Comparison of ENCODE assay signal across 1 cellular context in the genomic region with DNA sequence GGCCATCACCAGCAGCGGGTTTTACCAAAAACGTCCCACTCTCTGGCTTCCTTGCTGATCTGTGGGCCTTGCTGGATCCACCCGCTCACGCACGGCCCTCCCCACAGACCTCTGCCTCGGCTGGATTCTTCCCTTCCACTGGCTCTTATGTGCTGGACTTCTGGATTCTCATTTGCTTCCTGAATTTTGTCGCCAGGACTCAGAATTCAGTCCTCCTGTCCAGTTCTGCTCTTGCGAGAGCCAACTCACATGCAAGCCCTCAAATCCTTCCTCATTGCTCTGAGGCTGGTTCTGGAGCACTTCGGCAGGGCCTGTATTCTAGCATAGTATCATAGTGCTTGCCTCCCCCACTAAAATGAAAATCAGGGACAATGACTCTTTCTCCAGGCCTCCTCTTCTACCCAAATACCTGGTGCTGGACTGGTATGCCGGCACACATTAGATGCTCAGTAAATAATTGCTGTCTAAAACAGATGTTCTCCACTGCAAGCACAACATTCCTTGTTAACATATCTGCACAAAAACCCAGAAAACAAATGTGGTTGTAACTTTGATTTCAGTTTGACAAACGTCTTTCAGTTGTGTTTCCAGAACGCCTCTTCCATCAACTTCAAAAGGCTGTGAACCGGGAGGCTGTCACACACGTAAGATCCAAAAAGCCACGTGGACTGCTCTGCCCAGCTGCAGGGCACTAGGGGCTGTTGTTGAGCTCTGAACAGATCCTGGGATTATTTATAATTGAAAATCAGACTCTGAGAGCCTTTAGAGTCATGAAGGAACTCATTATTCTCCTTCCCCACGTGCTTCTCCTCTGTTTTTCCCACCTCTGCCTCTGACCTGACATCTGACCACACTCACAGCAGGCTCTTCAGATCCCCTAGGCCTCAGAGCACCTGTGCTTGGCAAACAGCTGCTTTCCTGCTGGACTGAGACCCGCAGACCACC.
TF ChIP-seq lines count a peak whose summit lies in the region.

No MANE protein-coding gene starts in this region.

TF ChIP-seq in GM12878, 131 proteins besides CTCF, POLR2A, EP300 and RAD21 (continued from another document and continues in another):
- TF ChIP-seq RELA (IDR thresholded peaks at IDR 0.05; ENCODE audit: borderline replicate concordance, partially characterized antibody) (no peak), PRDM15 (CRISPR knock-in tag; IDR thresholded peaks at IDR 0.05) (no peak), ZNF622 (IDR thresholded peaks at IDR 0.05) (no peak), PBX3 (IDR thresholded peaks at IDR 0.05; ENCODE audit: insufficient replicate concordance, low read depth, low read length) (peak; percentile 13), ZNF384 (IDR thresholded peaks at IDR 0.05; ENCODE audit: borderline replicate concordance, low read depth, low read length) (no peak), STAT1 (conservative IDR thresholded peaks at IDR 0.05) (no peak), FOS (IDR thresholded peaks at IDR 0.05; ENCODE audit: borderline replicate concordance, extremely low read depth, insufficient read length) (no peak), BMI1 (IDR thresholded peaks at IDR 0.05; ENCODE audit: borderline replicate concordance) (no peak), CREM (IDR thresholded peaks at IDR 0.05; ENCODE audit: low read depth) (peak; percentile 62; the same call in 1 of the 2 replicates), MTA3 (IDR thresholded peaks at IDR 0.05; ENCODE audit: borderline replicate concordance, low read length) (0 out of 2 replicates have a peak, but pooled peaks have one; percentile 6), ESRRA (IDR thresholded peaks at IDR 0.05; ENCODE audit: low read length) (no peak), SIX5 (IDR thresholded peaks at IDR 0.05; ENCODE audit: low read depth, low read length, severe bottlenecking) (no peak), NR2F1 (conservative IDR thresholded peaks at IDR 0.05) (no peak), CBX5 (IDR thresholded peaks at IDR 0.05; ENCODE audit: low read depth) (no peak), NR2C1 (IDR thresholded peaks at IDR 0.05) (no peak), RFX5 (IDR thresholded peaks at IDR 0.05; ENCODE audit: low read depth, low read length) (no peak), ZNF687 (IDR thresholded peaks at IDR 0.05) (peak; percentile 76; the same call in 1 of the 2 replicates), PAX8 (IDR thresholded peaks at IDR 0.05) (no peak), KAT2A (conservative IDR thresholded peaks at IDR 0.05; ENCODE audit: control insufficient read depth, low read depth, low read length) (no peak), MTA2 (IDR thresholded peaks at IDR 0.05; ENCODE audit: low read depth) (peak; percentile 58; the same call in 1 of the 2 replicates), NFYA (IDR thresholded peaks at IDR 0.05; ENCODE audit: borderline replicate concordance, low read depth, low read length) (no peak), MXI1 (IDR thresholded peaks at IDR 0.05; ENCODE audit: low read depth, low read length) (no peak), RAD51 (IDR thresholded peaks at IDR 0.05) (peak; percentile 62; the same call in 1 of the 2 replicates), MEF2B (IDR thresholded peaks at IDR 0.05; ENCODE audit: partially characterized antibody, poor library complexity, severe bottlenecking) (peak; percentile 40), RB1 (IDR thresholded peaks at IDR 0.05; ENCODE audit: borderline replicate concordance) (no peak), KDM1A (IDR thresholded peaks at IDR 0.05; ENCODE audit: borderline replicate concordance) (no peak), EZH2 (IDR thresholded peaks at IDR 0.05; ENCODE audit: borderline replicate concordance, control insufficient read depth, low read depth, low read length) (no peak), NRF1 (conservative IDR thresholded peaks at IDR 0.05; ENCODE audit: low read depth, low read length) (no peak)
- TF ChIP-seq, protein P1, sequence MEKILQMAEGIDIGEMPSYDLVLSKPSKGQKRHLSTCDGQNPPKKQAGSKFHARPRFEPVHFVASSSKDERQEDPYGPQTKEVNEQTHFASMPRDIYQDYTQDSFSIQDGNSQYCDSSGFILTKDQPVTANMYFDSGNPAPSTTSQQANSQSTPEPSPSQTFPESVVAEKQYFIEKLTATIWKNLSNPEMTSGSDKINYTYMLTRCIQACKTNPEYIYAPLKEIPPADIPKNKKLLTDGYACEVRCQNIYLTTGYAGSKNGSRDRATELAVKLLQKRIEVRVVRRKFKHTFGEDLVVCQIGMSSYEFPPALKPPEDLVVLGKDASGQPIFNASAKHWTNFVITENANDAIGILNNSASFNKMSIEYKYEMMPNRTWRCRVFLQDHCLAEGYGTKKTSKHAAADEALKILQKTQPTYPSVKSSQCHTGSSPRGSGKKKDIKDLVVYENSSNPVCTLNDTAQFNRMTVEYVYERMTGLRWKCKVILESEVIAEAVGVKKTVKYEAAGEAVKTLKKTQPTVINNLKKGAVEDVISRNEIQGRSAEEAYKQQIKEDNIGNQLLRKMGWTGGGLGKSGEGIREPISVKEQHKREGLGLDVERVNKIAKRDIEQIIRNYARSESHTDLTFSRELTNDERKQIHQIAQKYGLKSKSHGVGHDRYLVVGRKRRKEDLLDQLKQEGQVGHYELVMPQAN (conservative IDR thresholded peaks at IDR 0.05) = no peak
- TF ChIP-seq, protein P2, sequence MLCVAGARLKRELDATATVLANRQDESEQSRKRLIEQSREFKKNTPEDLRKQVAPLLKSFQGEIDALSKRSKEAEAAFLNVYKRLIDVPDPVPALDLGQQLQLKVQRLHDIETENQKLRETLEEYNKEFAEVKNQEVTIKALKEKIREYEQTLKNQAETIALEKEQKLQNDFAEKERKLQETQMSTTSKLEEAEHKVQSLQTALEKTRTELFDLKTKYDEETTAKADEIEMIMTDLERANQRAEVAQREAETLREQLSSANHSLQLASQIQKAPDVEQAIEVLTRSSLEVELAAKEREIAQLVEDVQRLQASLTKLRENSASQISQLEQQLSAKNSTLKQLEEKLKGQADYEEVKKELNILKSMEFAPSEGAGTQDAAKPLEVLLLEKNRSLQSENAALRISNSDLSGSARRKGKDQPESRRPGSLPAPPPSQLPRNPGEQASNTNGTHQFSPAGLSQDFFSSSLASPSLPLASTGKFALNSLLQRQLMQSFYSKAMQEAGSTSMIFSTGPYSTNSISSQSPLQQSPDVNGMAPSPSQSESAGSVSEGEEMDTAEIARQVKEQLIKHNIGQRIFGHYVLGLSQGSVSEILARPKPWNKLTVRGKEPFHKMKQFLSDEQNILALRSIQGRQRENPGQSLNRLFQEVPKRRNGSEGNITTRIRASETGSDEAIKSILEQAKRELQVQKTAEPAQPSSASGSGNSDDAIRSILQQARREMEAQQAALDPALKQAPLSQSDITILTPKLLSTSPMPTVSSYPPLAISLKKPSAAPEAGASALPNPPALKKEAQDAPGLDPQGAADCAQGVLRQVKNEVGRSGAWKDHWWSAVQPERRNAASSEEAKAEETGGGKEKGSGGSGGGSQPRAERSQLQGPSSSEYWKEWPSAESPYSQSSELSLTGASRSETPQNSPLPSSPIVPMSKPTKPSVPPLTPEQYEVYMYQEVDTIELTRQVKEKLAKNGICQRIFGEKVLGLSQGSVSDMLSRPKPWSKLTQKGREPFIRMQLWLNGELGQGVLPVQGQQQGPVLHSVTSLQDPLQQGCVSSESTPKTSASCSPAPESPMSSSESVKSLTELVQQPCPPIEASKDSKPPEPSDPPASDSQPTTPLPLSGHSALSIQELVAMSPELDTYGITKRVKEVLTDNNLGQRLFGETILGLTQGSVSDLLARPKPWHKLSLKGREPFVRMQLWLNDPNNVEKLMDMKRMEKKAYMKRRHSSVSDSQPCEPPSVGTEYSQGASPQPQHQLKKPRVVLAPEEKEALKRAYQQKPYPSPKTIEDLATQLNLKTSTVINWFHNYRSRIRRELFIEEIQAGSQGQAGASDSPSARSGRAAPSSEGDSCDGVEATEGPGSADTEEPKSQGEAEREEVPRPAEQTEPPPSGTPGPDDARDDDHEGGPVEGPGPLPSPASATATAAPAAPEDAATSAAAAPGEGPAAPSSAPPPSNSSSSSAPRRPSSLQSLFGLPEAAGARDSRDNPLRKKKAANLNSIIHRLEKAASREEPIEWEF (IDR thresholded peaks at IDR 0.05; ENCODE audit: insufficient replicate concordance, low read depth, low read length) = no peak
- TF ChIP-seq, protein P3, sequence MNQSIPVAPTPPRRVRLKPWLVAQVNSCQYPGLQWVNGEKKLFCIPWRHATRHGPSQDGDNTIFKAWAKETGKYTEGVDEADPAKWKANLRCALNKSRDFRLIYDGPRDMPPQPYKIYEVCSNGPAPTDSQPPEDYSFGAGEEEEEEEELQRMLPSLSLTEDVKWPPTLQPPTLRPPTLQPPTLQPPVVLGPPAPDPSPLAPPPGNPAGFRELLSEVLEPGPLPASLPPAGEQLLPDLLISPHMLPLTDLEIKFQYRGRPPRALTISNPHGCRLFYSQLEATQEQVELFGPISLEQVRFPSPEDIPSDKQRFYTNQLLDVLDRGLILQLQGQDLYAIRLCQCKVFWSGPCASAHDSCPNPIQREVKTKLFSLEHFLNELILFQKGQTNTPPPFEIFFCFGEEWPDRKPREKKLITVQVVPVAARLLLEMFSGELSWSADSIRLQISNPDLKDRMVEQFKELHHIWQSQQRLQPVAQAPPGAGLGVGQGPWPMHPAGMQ (IDR thresholded peaks at IDR 0.05; ENCODE audit: borderline replicate concordance) = no peak
- TF ChIP-seq, protein P4, sequence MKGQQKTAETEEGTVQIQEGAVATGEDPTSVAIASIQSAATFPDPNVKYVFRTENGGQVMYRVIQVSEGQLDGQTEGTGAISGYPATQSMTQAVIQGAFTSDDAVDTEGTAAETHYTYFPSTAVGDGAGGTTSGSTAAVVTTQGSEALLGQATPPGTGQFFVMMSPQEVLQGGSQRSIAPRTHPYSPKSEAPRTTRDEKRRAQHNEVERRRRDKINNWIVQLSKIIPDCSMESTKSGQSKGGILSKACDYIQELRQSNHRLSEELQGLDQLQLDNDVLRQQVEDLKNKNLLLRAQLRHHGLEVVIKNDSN (IDR thresholded peaks at IDR 0.05; ENCODE audit: borderline replicate concordance, extremely low read length, insufficient read depth, low read depth, low read length) = no peak
- TF ChIP-seq, protein P5, sequence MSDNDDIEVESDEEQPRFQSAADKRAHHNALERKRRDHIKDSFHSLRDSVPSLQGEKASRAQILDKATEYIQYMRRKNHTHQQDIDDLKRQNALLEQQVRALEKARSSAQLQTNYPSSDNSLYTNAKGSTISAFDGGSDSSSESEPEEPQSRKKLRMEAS (IDR thresholded peaks at IDR 0.05; ENCODE audit: low read depth, low read length) = no peak
